In the genomic region with DNA sequence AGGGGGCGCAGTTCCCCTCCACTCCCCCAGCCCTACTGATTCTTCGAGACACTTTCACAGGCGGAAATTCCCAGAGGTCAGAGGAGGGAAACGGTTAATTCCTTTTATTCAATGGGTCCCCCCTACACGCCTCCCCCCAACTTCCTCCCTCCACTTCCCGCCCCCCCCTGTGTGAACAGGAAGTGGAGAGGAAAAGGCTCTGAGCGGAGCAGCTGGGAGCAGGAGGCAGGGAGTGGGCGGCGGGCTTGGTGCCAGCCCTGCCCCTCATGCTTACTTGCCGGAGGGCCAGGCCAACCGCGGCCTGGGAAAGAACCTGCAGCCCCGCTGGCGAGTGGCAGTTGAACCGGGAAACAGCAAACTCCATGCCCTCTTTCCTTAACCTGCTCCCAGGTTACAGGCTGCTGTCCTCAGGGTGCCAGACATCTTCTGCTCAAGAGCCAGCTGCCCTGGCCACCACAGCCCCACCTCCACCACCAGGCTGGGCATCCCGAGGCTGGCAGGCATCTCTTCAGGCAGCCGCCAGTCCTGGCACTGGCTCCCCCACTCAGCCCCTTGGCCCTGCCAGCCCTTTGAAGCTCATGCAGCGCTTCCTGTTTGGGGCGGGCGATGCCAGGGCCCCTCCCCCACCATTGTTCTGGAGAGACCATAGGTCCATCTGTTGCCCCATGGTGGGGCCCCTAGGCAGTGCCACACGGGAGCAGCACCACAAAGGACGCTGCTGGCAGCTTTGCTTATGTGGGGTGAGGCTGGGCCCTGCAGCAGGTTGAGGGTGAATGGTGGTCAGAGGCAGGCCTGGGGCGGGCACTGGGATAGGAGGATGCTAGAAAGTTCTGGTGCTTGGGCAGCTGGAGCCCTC, we compare ENCODE assay signal across 8 cellular contexts. TPM values are rescaled to one million over a fixed set of nuclear protein-coding genes. Genes with fewer than 3 reads are reported as not detected.
DNase-seq lines count a peak whose midpoint lies in the region; ATAC-seq and TF ChIP-seq lines count a peak whose summit lies in the region.

No MANE protein-coding gene starts in this region.

- H3K36me3 ChIP-seq in HUES48 (ENCODE audit: control insufficient read depth, insufficient read depth, low read length) = peaks cover 29% of the 10 kb centered on the region
- H3K36me3 ChIP-seq in lung (ENCODE audit: control insufficient read depth in 2 of 2, insufficient read depth in 2 of 2, low read length in 2 of 2) = peaks cover 10 to 21% of the 10 kb centered on the region in 2 donors

- H3K4me1 Mint-ChIP-seq in T-helper 2 cell treated with Interferon-gamma antibody and Interleukin-4, amounts not matched to agents 5 μg/mL and 100 μg/mL, for 36 hours (ENCODE audit: low read depth) = peaks cover 14% of the 10 kb centered on the region

- no peak for TF ChIP-seq POLR2A in erythroblast (IDR thresholded peaks at IDR 0.05; ENCODE audit: low read length)

- H3K27ac ChIP-seq in HUES48 (ENCODE audit: low read depth, low read length) (peak overlapping the region; percentile 21), lung (ENCODE audit: low read depth in 1 of 2, low read length in 1 of 2) (peak overlapping the region; percentile 88 to 97), substantia nigra (ENCODE audit: low read depth, low read length, poor library complexity, severe bottlenecking) (peak overlapping the region; percentile 77)

- TF ChIP-seq CTCF in choroid plexus epithelial cell (conservative IDR thresholded peaks at IDR 0.05; ENCODE audit: low read depth, low read length) (no peak), lung (IDR thresholded peaks at IDR 0.05; ENCODE audit: control extremely low read depth, extremely low read depth) (no peak)

- no peak overlapping the region for H3K9ac ChIP-seq in HUES48 (ENCODE audit: low read depth, low read length)

- H3K36me3 Mint-ChIP-seq in T-helper 2 cell treated with Interferon-gamma antibody and Interleukin-4, amounts not matched to agents 5 μg/mL and 100 μg/mL, for 36 hours (ENCODE audit: low read depth) = peaks cover 17% of the 10 kb centered on the region

- no peaks in the 10 kb centered on the region for H3K27me3 Mint-ChIP-seq in T-helper 2 cell treated with Interferon-gamma antibody and Interleukin-4, amounts not matched to agents 5 μg/mL and 100 μg/mL, for 36 hours (ENCODE audit: low read depth)

- H3K4me1 ChIP-seq in HUES48 (ENCODE audit: control insufficient read depth, insufficient read depth, low read length) (peaks cover 26% of the 10 kb centered on the region), lung (ENCODE audit: control insufficient read depth in 2 of 2, insufficient read depth in 2 of 2, low read length in 2 of 2) (peaks cover 6 to 36% of the 10 kb centered on the region in 2 donors)

- 8 to 12% methylated on average over 23 of the region's 23 CpGs for WGBS in lung, 2 donors

- peak overlapping the region; percentile 55 for H3K4me3 ChIP-seq in HUES48 (ENCODE audit: low read depth, low read length)
- H3K4me3 ChIP-seq in choroid plexus epithelial cell (ENCODE audit: low read depth, low read length) = peak overlapping the region; percentile 55
- H3K4me3 ChIP-seq in lung = peak overlapping the region; percentile 27

- no peaks in the 10 kb centered on the region for H3K27me3 ChIP-seq in HUES48 (ENCODE audit: control insufficient read depth, insufficient read depth, low read length)
- no peaks in the 10 kb centered on the region for H3K27me3 ChIP-seq in lung (ENCODE audit: control insufficient read depth, insufficient read depth)

- peak overlapping the region; percentile 70 for H3K27ac Mint-ChIP-seq in T-helper 2 cell treated with Interferon-gamma antibody and Interleukin-4, amounts not matched to agents 5 μg/mL and 100 μg/mL, for 36 hours

- no peaks in the 10 kb centered on the region for H3K9me3 Mint-ChIP-seq in T-helper 2 cell treated with Interferon-gamma antibody and Interleukin-4, amounts not matched to agents 5 μg/mL and 100 μg/mL, for 36 hours

- H3K9me3 ChIP-seq in HUES48 (ENCODE audit: control insufficient read depth, insufficient read depth, low read length) = no peaks in the 10 kb centered on the region
- H3K9me3 ChIP-seq in lung (ENCODE audit: control insufficient read depth in 2 of 2, insufficient read depth in 1 of 2, low read length in 1 of 2) = no peaks in the 10 kb centered on the region

- DNase-seq in DMS 273 (lab: John Stamatoyannopoulos, UW; ENCODE audit: unreplicated experiment) (peak; percentile 90), choroid plexus epithelial cell (ENCODE audit: low read depth) (peak; percentile 24), lung (ENCODE audit: low spot score) (no peak), substantia nigra (lab: John Stamatoyannopoulos, UW) (peak in 32 of 49 donors; percentile 12 to 86 (median 34)), erythroblast (lab: John Stamatoyannopoulos, UW) (no peak)
- DNase-seq in T-helper 2 cell treated with Interferon-gamma antibody and Interleukin-4, amounts not matched to agents 5 μg/mL and 100 μg/mL, for 36 hours (ENCODE audit: low spot score) = peak; percentile 23

- ATAC-seq in lung (ENCODE audit: insufficient read depth, low FRiP score) = peak; percentile 13
- ATAC-seq in GM21717 (IDR thresholded peaks at IDR 0.05; ENCODE audit: unreplicated experiment) = no peak

- H3K4me3 Mint-ChIP-seq in T-helper 2 cell treated with Interferon-gamma antibody and Interleukin-4, amounts not matched to agents 5 μg/mL and 100 μg/mL, for 36 hours = peak overlapping the region; percentile 76

RNA-seq across cellular contexts. Expression of a gene that starts 12.9 kb away (rescaled TPM):
- total RNA-seq in lung = 10 to 100 TPM; 19.0 to 31.5 TPM
- polyA plus RNA-seq in lung = 10 to 100 TPM; 16.1 to 23.3 TPM

RNA-seq across cellular contexts. Expression of a gene that starts 22.0 kb away (rescaled TPM):
- total RNA-seq in lung = 10 to 100 TPM; 17.9 to 31.8 TPM
- polyA plus RNA-seq in lung = 10 to 100 TPM; 11.8 to 16.3 TPM

RNA-seq across cellular contexts. Expression of a gene that starts 33.1 kb away (rescaled TPM):
- 1 to 10 TPM; 2.1 to 8.5 TPM for total RNA-seq in lung
- 1 to 10 TPM; 3.2 to 5.3 TPM for polyA plus RNA-seq in lung

RNA-seq across cellular contexts. Expression of a gene that starts 46.1 kb away (rescaled TPM):
- 10 to 100 TPM in 1 of 2 donors, under 1 TPM in 1; 0.17 to 11.6 TPM for total RNA-seq in lung
- 10 to 100 TPM; 11.6 to 11.9 TPM for polyA plus RNA-seq in lung

Comparison
In these comparisons a context has a peak if more than half of its experiments do, and no peak if none do; other contexts are left out.
1. DNase-seq: peak in DMS 273 (single experiment), T-helper 2 cell treated with Interferon-gamma antibody and Interleukin-4, amounts not matched to agents 5 μg/mL and 100 μg/mL, for 36 hours (single experiment), choroid plexus epithelial cell (single experiment) and substantia nigra (32 of 49); none in lung (single experiment) and erythroblast (0 of 2).
2. H3K27ac ChIP-seq: peak in every context shown above with its lines; median percentile 92 in lung; 77 in substantia nigra; 21 in HUES48.
3. Peak in every context shown above with its lines, with median percentiles within 50 percentile points of each other: H3K4me3 ChIP-seq.